28 cellular contexts compared by ENCODE assay signal in genomic region chr3:123485551-123485950, GRCh38. TPM values are rescaled to one million over a fixed set of nuclear protein-coding genes. Genes with fewer than 3 reads are reported as not detected.
"Had no signal": no experiment of that assay in that cellular context is flagged by ENCODE, and none has a peak within 500 bp of the region (broad histone marks: within the 10 kb centered on the region; RNA-seq: fewer than 3 reads in every experiment).

No MANE protein-coding gene starts in this region.

- H3K4me3 ChIP-seq: neural progenitor cell, pancreas, psoas muscle, skin epidermis, smooth muscle cell, suprapubic skin, testis, tibial artery, transverse colon, upper lobe of right lung, uterus had no signal

- H3K4me2 ChIP-seq: neural progenitor cell, smooth muscle cell had no signal

- H3K9ac ChIP-seq: neural progenitor cell had no signal

- H3K27me3 ChIP-seq: neural progenitor cell, pancreas, suprapubic skin, testis, tibial artery, transverse colon, upper lobe of right lung, uterus had no signal

- H3K27ac ChIP-seq: neural progenitor cell, pancreas, psoas muscle, skin epidermis, suprapubic skin, testis, tibial artery, transverse colon, upper lobe of right lung, uterus had no signal

- H3K4me3 Mint-ChIP-seq: naive B cell; natural killer cell; nephron; neural progenitor cell; stimulated activated memory B cell treated with anti-CD40 and anti-IgM and Interleukin-4, amounts not matched to agents 10 μg/mL and 1 μg/mL and 100 μg/mL, for 72 hours; stimulated activated naive CD8-positive, alpha-beta T cell treated with anti-CD3 and anti-CD28 coated beads, Interleukin-15, amount 100 ng/mL, for 72 hours; type B pancreatic cell had no signal

- H3K36me3 ChIP-seq: neural progenitor cell, pancreas, transverse colon, upper lobe of right lung, uterus had no signal

- H3K27me3 Mint-ChIP-seq: type B pancreatic cell had no signal

- ATAC-seq: natural killer cell; pancreas; psoas muscle; right cardiac atrium; sciatic nerve; stimulated activated memory B cell treated with anti-CD40 and anti-IgM and Interleukin-4, amounts not matched to agents 10 μg/mL and 1 μg/mL and 100 μg/mL, for 72 hours; stimulated activated naive CD8-positive, alpha-beta T cell treated with anti-CD3 and anti-CD28 coated beads, Interleukin-15, amount 100 ng/mL, for 72 hours; stimulated activated naive CD8-positive, alpha-beta T cell treated with anti-CD3 and anti-CD28 coated beads, Interleukin-15, Interleukin-2, amounts not matched to agents 100 U/mL and 50 U/mL, for 24 hours; upper lobe of right lung had no signal

- DNase-seq: naive B cell; natural killer cell; occipital lobe; pancreas; psoas muscle; right cardiac atrium; stimulated activated CD4-positive, alpha-beta T cell treated with anti-CD3 and anti-CD28 coated beads, Interleukin-15, amount 100 ng/mL, for 24 hours; stimulated activated CD4-positive, alpha-beta T cell treated with anti-CD3 and anti-CD28 coated beads, Interleukin-2, amount 100 ng/mL, for 24 hours; stimulated activated CD4-positive, alpha-beta T cell treated with anti-CD3 and anti-CD28 coated beads, Interleukin-2, amount 100 ng/mL, for 48 hours; stimulated activated CD4-positive, alpha-beta T cell treated with anti-CD3 and anti-CD28 coated beads, Interleukin-4, amount 100 ng/mL, for 24 hours; stimulated activated naive CD4-positive, alpha-beta T cell; stimulated activated naive CD8-positive, alpha-beta T cell treated with anti-CD3 and anti-CD28 coated beads, Interleukin-15, amount 100 ng/mL, for 72 hours; stimulated activated naive CD8-positive, alpha-beta T cell treated with anti-CD3 and anti-CD28 coated beads, Interleukin-15, Interleukin-2, amounts not matched to agents 100 U/mL and 50 U/mL, for 24 hours; substantia nigra; testis; tibial artery; transverse colon; upper lobe of right lung; uterus had no signal

- H3K9me3 Mint-ChIP-seq: naive B cell; natural killer cell; nephron; neural progenitor cell; stimulated activated memory B cell treated with anti-CD40 and anti-IgM and Interleukin-4, amounts not matched to agents 10 μg/mL and 1 μg/mL and 100 μg/mL, for 72 hours; stimulated activated naive CD8-positive, alpha-beta T cell treated with anti-CD3 and anti-CD28 coated beads, Interleukin-15, amount 100 ng/mL, for 72 hours; type B pancreatic cell had no signal

- H3K36me3 Mint-ChIP-seq: naive B cell, natural killer cell, neural progenitor cell, type B pancreatic cell had no signal

- H3K27ac Mint-ChIP-seq: natural killer cell; nephron; progenitor cell of endocrine pancreas; stimulated activated memory B cell treated with anti-CD40 and anti-IgM and Interleukin-4, amounts not matched to agents 10 μg/mL and 1 μg/mL and 100 μg/mL, for 72 hours; type B pancreatic cell had no signal

- H3K9me3 ChIP-seq: pancreas, psoas muscle, suprapubic skin, testis, tibial artery, transverse colon, upper lobe of right lung, uterus had no signal

- H3K4me1 ChIP-seq: neural progenitor cell, pancreas, psoas muscle, suprapubic skin, upper lobe of right lung, uterus had no signal

- H3K4me1 Mint-ChIP-seq: nephron; stimulated activated naive CD8-positive, alpha-beta T cell treated with anti-CD3 and anti-CD28 coated beads, Interleukin-15, amount 100 ng/mL, for 72 hours had no signal

- H2AFZ ChIP-seq: neural progenitor cell had no signal

RNA-seq across cellular contexts. Expression of gene ADCY5, which starts 36.7 kb away (rescaled TPM):
- total RNA-seq: natural killer cell had no signal
